ENCODE assay signal across 23 cellular contexts in the genomic region with DNA sequence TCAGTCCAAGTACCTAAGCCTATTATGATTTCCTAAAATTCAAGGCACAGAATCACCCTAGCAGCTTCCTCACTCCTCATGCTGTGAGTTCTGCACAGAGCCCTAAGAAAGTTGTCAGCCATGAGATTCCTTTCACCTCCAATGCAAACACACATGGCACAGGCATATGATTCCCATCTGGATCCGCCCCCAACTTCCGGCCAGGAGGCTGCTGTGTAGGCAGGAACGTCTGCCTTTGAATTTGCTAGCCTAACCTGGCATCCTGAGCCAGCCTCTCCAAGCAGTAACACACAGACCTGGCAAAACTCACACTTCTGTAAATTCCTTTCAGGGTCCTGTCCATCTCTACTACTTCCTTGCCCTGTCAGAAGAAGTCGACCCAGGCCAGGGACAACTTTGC.
DNase-seq lines count a peak whose midpoint lies in the region; ATAC-seq and TF ChIP-seq lines count a peak whose summit lies in the region.
"Had no signal": no experiment of that assay in that cellular context is flagged by ENCODE, and none has a peak within 500 bp of the region (broad histone marks: within the 10 kb centered on the region; RNA-seq: fewer than 3 reads in every experiment).

No MANE protein-coding gene starts in this region.

- no peak overlapping the region for H3K23ac ChIP-seq in H9 (ENCODE audit: insufficient read length, low read depth, low read length)

- H4K91ac ChIP-seq in H9 (ENCODE audit: insufficient read length, low read depth, low read length), result no peak overlapping the region

- TF ChIP-seq CTCF in H9 (conservative IDR thresholded peaks at IDR 0.05), result no peak
- TF ChIP-seq CTCF in choroid plexus epithelial cell (conservative IDR thresholded peaks at IDR 0.05; ENCODE audit: low read depth, low read length), result no peak

- H4K20me1 ChIP-seq in H9 (ENCODE audit: control insufficient read depth, insufficient read depth, insufficient read length), result no peaks in the 10 kb centered on the region

- H2BK12ac ChIP-seq in H9 (ENCODE audit: insufficient read length, low read depth, low read length), result no peak overlapping the region

- peaks cover 81% of the 10 kb centered on the region for H3K9me3 ChIP-seq in H9 (ENCODE audit: control insufficient read depth, low read depth, low read length)

- no peak overlapping the region for H2BK15ac ChIP-seq in H9 (ENCODE audit: low read depth, low read length)

- no peak overlapping the region for H3K56ac ChIP-seq in H9 (ENCODE audit: insufficient read length, low read depth, low read length)

- H3K27ac ChIP-seq in H9 (ENCODE audit: insufficient read length, low read depth, low read length), result no peak overlapping the region

- no peaks in the 10 kb centered on the region for H3K4me1 Mint-ChIP-seq in H9
- H3K4me1 Mint-ChIP-seq: activated CD4-positive, alpha-beta T cell treated with anti-CD3 and anti-CD28 coated beads for 36 hours; activated naive CD4-positive, alpha-beta T cell treated with anti-CD3 and anti-CD28 coated beads, Interleukin-2, amount 10 ng/mL, durations not matched to agents 7 days and 5 days; B cell; memory B cell had no signal

- DNase-seq in NCI-H2081 (lab: John Stamatoyannopoulos, UW) (peak; percentile 39 to 73), NCI-H2081 treated with DMSO at 0.1 percent for 48 hours (lab: John Stamatoyannopoulos, UW) (no peak), H9 (peak; percentile 29), choroid plexus epithelial cell (ENCODE audit: low read depth) (peak; percentile 0), posterior cingulate gyrus (peak; percentile 12 to 94 (median 62)), germinal center (ENCODE audit: low spot score) (no peak), NCI-H2029 (lab: John Stamatoyannopoulos, UW) (no peak)
- DNase-seq: activated CD4-positive, alpha-beta T cell treated with anti-CD3 and anti-CD28 coated beads for 36 hours; activated naive CD4-positive, alpha-beta T cell treated with anti-CD3 and anti-CD28 coated beads, Interleukin-2, amount 10 ng/mL, durations not matched to agents 7 days and 5 days; activated T-cell treated with anti-CD3 and anti-CD28 coated beads, Interleukin-2, amount 50 U/mL, for 72 hours; amniotic stem cell; DND-41; KBM-7; NCI-H1436 treated with DMSO at 0.1 percent for 48 hours; NCI-H2227 treated with DMSO at 0.1 percent for 48 hours; NCI-H774; stimulated activated CD4-positive, alpha-beta T cell treated with anti-CD3 and anti-CD28 coated beads, Interleukin-2, amount 100 ng/mL, for 24 hours had no signal

- no peak overlapping the region for H3K4me3 Mint-ChIP-seq in H9
- H3K4me3 Mint-ChIP-seq: activated CD4-positive, alpha-beta T cell treated with anti-CD3 and anti-CD28 coated beads for 36 hours; activated naive CD4-positive, alpha-beta T cell treated with anti-CD3 and anti-CD28 coated beads, Interleukin-2, amount 10 ng/mL, durations not matched to agents 7 days and 5 days; activated T-cell treated with anti-CD3 and anti-CD28 coated beads, Interleukin-2, amount 50 U/mL, for 72 hours; B cell; dendritic cell treated with granulocyte-macrophage colony-stimulating factor and Interleukin-4, amounts not matched to agents 40 ng/mL and 50 ng/mL, for 4 days; memory B cell had no signal

- intact Hi-C loops in posterior cingulate gyrus (cut with DNase I), result no loop called here

- no peaks in the 10 kb centered on the region for H3K79me2 ChIP-seq in H9 (ENCODE audit: insufficient read depth, low read length)

- no CpG with 5 or more reads among the region's 4 CpGs for WGBS in H9 (ENCODE audit: extremely low coverage, insufficient read length, low lambda C conversion rate)

- H3K27me3 ChIP-seq in H9 (ENCODE audit: insufficient read depth, low read length), result no peaks in the 10 kb centered on the region

- no peaks in the 10 kb centered on the region for H3K23me2 ChIP-seq in H9 (ENCODE audit: insufficient read length, low read depth, low read length, poor library complexity, severe bottlenecking)

- H4K5ac ChIP-seq in H9 (ENCODE audit: insufficient read length, low read depth, low read length), result no peak overlapping the region

- no peak overlapping the region for H4K8ac ChIP-seq in H9 (replicated peaks; ENCODE audit: insufficient read length, low read depth, low read length)

- peaks cover 88 to 92% of the 10 kb centered on the region in 2 experiments for H3K9me3 Mint-ChIP-seq in H9

- no peak overlapping the region for H3K18ac ChIP-seq in H9 (ENCODE audit: insufficient read length, low read depth, low read length)

- H3K4me1 ChIP-seq in H9 (ENCODE audit: insufficient read depth, low read length), result no peaks in the 10 kb centered on the region

- no peak overlapping the region for H3T11ph ChIP-seq in H9 (ENCODE audit: low read length)

- H3K4ac ChIP-seq in H9 (ENCODE audit: low read depth, low read length), result no peak overlapping the region

- H3K27ac Mint-ChIP-seq in H9, result no peak overlapping the region
- H3K27ac Mint-ChIP-seq: activated CD4-positive, alpha-beta T cell treated with anti-CD3 and anti-CD28 coated beads for 36 hours; activated naive CD4-positive, alpha-beta T cell treated with anti-CD3 and anti-CD28 coated beads, Interleukin-2, amount 10 ng/mL, durations not matched to agents 7 days and 5 days; activated T-cell treated with anti-CD3 and anti-CD28 coated beads, Interleukin-2, amount 50 U/mL, for 72 hours; B cell; dendritic cell treated with granulocyte-macrophage colony-stimulating factor and Interleukin-4, amounts not matched to agents 40 ng/mL and 50 ng/mL, for 4 days; memory B cell had no signal

- no peak for ATAC-seq in GM21576 (IDR thresholded peaks at IDR 0.05; ENCODE audit: unreplicated experiment)
- ATAC-seq: activated CD4-positive, alpha-beta T cell treated with anti-CD3 and anti-CD28 coated beads for 36 hours; activated T-cell treated with anti-CD3 and anti-CD28 coated beads, Interleukin-2, amount 50 U/mL, for 72 hours; PC-3 had no signal

- H2BK20ac ChIP-seq in H9 (ENCODE audit: low read depth, low read length, poor library complexity, severe bottlenecking), result no peak overlapping the region

- H2BK120ac ChIP-seq in H9 (ENCODE audit: low read depth, low read length, poor library complexity, severe bottlenecking), result no peak overlapping the region

- peaks cover 6 to 35% (median 8%) of the 10 kb centered on the region in 3 experiments; a peak in 6 of 7 replicates for H3K36me3 Mint-ChIP-seq in H9 (ENCODE audit: insufficient read depth in 1 of 3, low read depth in 3 of 3)
- H3K36me3 Mint-ChIP-seq: activated naive CD4-positive, alpha-beta T cell treated with anti-CD3 and anti-CD28 coated beads, Interleukin-2, amount 10 ng/mL, durations not matched to agents 7 days and 5 days; memory B cell had no signal

- no peak overlapping the region for H3K9ac ChIP-seq in H9 (ENCODE audit: extremely low read depth, insufficient read length, low read length)

- no peak overlapping the region for H3K4me2 ChIP-seq in H9 (ENCODE audit: insufficient read depth, insufficient read length, low read length)
- H3K4me2 ChIP-seq: smooth muscle cell had no signal

- H3K27me3 Mint-ChIP-seq in H9 (ENCODE audit: low read depth), result peaks cover 2% of the 10 kb centered on the region; the same call in 1 of the 2 replicates
- H3K27me3 Mint-ChIP-seq: activated CD4-positive, alpha-beta T cell treated with anti-CD3 and anti-CD28 coated beads for 36 hours; activated naive CD4-positive, alpha-beta T cell treated with anti-CD3 and anti-CD28 coated beads, Interleukin-2, amount 10 ng/mL, durations not matched to agents 7 days and 5 days; B cell; dendritic cell treated with granulocyte-macrophage colony-stimulating factor and Interleukin-4, amounts not matched to agents 40 ng/mL and 50 ng/mL, for 4 days had no signal

- H3K14ac ChIP-seq in H9 (ENCODE audit: insufficient read depth, low read length), result no peak overlapping the region

- no peak overlapping the region for H2BK5ac ChIP-seq in H9 (ENCODE audit: insufficient read length, low read length)

- no peaks in the 10 kb centered on the region for H3K79me1 ChIP-seq in H9 (ENCODE audit: insufficient read depth, low read depth, low read length, poor library complexity, severe bottlenecking)

- H2AK5ac ChIP-seq in H9 (ENCODE audit: insufficient read length, low read length), result no peak overlapping the region

- H3K4me3 ChIP-seq in choroid plexus epithelial cell (ENCODE audit: low read depth, low read length), result no peak overlapping the region
- H3K4me3 ChIP-seq: smooth muscle cell had no signal

- no peak overlapping the region for H2AFZ ChIP-seq in H9 (ENCODE audit: low read length)

Comparison
In these comparisons a context has a peak if more than half of its experiments do, and no peak if none do; other contexts are left out.
1. DNase-seq: peak in NCI-H2081 (2 of 2), H9 (single experiment), choroid plexus epithelial cell (single experiment) and posterior cingulate gyrus (10 of 10); none in NCI-H2081 treated with DMSO at 0.1 percent for 48 hours (single experiment), germinal center (single experiment) and NCI-H2029 (single experiment).